11 cellular contexts compared by ENCODE assay signal in the genomic region with DNA sequence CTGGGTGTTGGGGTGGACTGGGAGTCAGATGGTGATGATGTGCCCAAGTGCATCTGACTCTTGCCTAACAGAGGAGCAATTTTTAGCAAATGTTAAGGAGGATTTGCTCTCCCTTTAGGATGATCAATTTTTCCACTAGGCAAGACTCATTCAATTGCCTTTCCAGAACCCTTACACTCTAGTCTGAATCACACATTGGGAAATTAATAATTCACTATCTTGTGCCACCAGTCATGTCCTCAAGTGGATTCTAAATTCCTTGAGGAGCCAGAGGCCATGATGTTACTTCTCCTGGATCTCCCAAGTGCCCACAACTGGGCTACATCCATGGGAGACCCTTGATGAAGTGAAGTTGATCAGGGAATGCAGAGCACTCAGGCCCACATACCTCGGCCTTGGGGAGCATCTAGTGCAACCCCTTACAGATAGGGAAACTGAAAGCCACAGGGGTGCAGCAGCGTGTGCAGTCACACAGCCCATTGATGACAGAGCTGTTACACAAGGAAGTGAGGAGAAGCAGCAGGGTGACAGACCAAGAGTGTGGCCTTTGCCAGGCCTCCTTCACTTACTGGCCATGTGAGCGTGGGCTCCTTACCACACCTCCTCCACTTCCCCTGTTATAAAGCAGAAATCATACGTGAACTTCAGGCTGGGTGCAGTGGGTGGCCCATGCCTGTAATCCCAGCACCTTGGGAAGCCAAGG.
DNase-seq lines count a peak whose midpoint lies in the region; ATAC-seq and TF ChIP-seq lines count a peak whose summit lies in the region.
"Had no signal": no experiment of that assay in that cellular context is flagged by ENCODE, and none has a peak within 500 bp of the region (broad histone marks: within the 10 kb centered on the region; RNA-seq: fewer than 3 reads in every experiment).

No MANE protein-coding gene starts in this region.

- H3K4me1 Mint-ChIP-seq in activated CD4-positive, alpha-beta T cell treated with anti-CD3 and anti-CD28 coated beads, Interleukin-2, amount 10 ng/mL, durations not matched to agents 24 days and 14 days: peaks cover 12% of the 10 kb centered on the region
- H3K4me1 Mint-ChIP-seq in endodermal cell: no peaks in the 10 kb centered on the region

- peak; percentile 70 for DNase-seq in activated CD4-positive, alpha-beta T cell treated with anti-CD3 and anti-CD28 coated beads, Interleukin-2, amount 10 ng/mL, durations not matched to agents 24 days and 14 days
- no peak for DNase-seq in activated CD4-positive, alpha-beta T cell treated with anti-CD3 and anti-CD28 coated beads for 4 hours
- DNase-seq in SIG-M5 treated with dmso at 0.1 percent for 504 hours (lab: John Stamatoyannopoulos, UW; ENCODE audit: unreplicated experiment) (peak; percentile 84), spleen (peak; percentile 87), hippocampal formation (lab: John Stamatoyannopoulos, UW) (no peak), DMS 273 (lab: John Stamatoyannopoulos, UW; ENCODE audit: unreplicated experiment) (no peak), endodermal cell (no peak)
- DNase-seq: NCI-H446 treated with DMSO at 0.1 percent for 48 hours, stomach had no signal

- no peaks in the 10 kb centered on the region for H3K27me3 ChIP-seq in spleen (replicated peaks in 1 of 7)
- no peaks in the 10 kb centered on the region for H3K27me3 ChIP-seq in endodermal cell (ENCODE audit: control insufficient read depth, insufficient read depth, low read length, poor library complexity, severe bottlenecking)
- H3K27me3 ChIP-seq: ascending aorta, stomach had no signal

- no peaks in the 10 kb centered on the region for H3K36me3 Mint-ChIP-seq in activated CD4-positive, alpha-beta T cell treated with anti-CD3 and anti-CD28 coated beads, Interleukin-2, amount 10 ng/mL, durations not matched to agents 24 days and 14 days (ENCODE audit: low read depth)
- H3K36me3 Mint-ChIP-seq in endodermal cell (ENCODE audit: low read depth): no peaks in the 10 kb centered on the region

- TF ChIP-seq CTCF in spleen (IDR thresholded peaks at IDR 0.05 in 8 of 11, conservative IDR thresholded peaks at IDR 0.05 in 3 of 11): peak in 1 of 11 experiments; percentile 5
- no peak for TF ChIP-seq CTCF in endodermal cell (conservative IDR thresholded peaks at IDR 0.05)

- peak overlapping the region; percentile 33 for H3K4me3 Mint-ChIP-seq in activated CD4-positive, alpha-beta T cell treated with anti-CD3 and anti-CD28 coated beads, Interleukin-2, amount 10 ng/mL, durations not matched to agents 24 days and 14 days
- no peak overlapping the region for H3K4me3 Mint-ChIP-seq in endodermal cell

- WGBS in spleen, 5 donors: 15 to 46% (median 33%) methylated on average over 4 of the region's 4 CpGs
- 91 to 95% methylated on average over 2 to 4 of the region's 4 CpGs for WGBS in endodermal cell (ENCODE audit: insufficient coverage in 1 of 2, insufficient read length in 1 of 2), 2 experiments

- H3K27me3 Mint-ChIP-seq in activated CD4-positive, alpha-beta T cell treated with anti-CD3 and anti-CD28 coated beads, Interleukin-2, amount 10 ng/mL, durations not matched to agents 24 days and 14 days: no peaks in the 10 kb centered on the region
- no peaks in the 10 kb centered on the region for H3K27me3 Mint-ChIP-seq in endodermal cell (ENCODE audit: insufficient read depth)

- H3K9me3 ChIP-seq in spleen (no peaks in the 10 kb centered on the region), endodermal cell (ENCODE audit: control insufficient read depth, low read length) (no peaks in the 10 kb centered on the region)
- H3K9me3 ChIP-seq: ascending aorta, stomach had no signal

- H3K9ac ChIP-seq in endodermal cell (ENCODE audit: extremely low read depth, low read length, poor library complexity, severe bottlenecking): no peak overlapping the region

- H3K36me3 ChIP-seq in spleen (no peaks in the 10 kb centered on the region), endodermal cell (ENCODE audit: control insufficient read depth, insufficient read depth, low read length) (no peaks in the 10 kb centered on the region)
- H3K36me3 ChIP-seq: ascending aorta, stomach had no signal

- H3K4me1 ChIP-seq in spleen (peaks cover 9 to 52% (median 21%) of the 10 kb centered on the region in 6 donors), endodermal cell (ENCODE audit: control insufficient read depth, insufficient read depth, low read length) (no peaks in the 10 kb centered on the region)
- H3K4me1 ChIP-seq: ascending aorta, stomach had no signal

- H3K27ac ChIP-seq in spleen (peak overlapping the region; percentile 44 to 89 (median 78)), endodermal cell (ENCODE audit: low read depth, low read length) (no peak overlapping the region)
- H3K27ac ChIP-seq: ascending aorta had no signal

- peak; percentile 100 for ATAC-seq in HG02870 (IDR thresholded peaks at IDR 0.05; ENCODE audit: unreplicated experiment)

- intact Hi-C loops in activated CD4-positive, alpha-beta T cell treated with anti-CD3 and anti-CD28 coated beads, Interleukin-2, amount 10 ng/mL, durations not matched to agents 24 days and 14 days (cut with micrococcal nuclease): no loop called here
- intact Hi-C loops in spleen (cut with DNase I; ENCODE audit: low total_unique reads): no loop called here

- peak overlapping the region in 1 of 8 donors; percentile 31 for H3K4me3 ChIP-seq in spleen
- H3K4me3 ChIP-seq in endodermal cell (ENCODE audit: low read length): no peak overlapping the region
- H3K4me3 ChIP-seq: ascending aorta, stomach had no signal

- no peaks in the 10 kb centered on the region for H3K9me3 Mint-ChIP-seq in activated CD4-positive, alpha-beta T cell treated with anti-CD3 and anti-CD28 coated beads, Interleukin-2, amount 10 ng/mL, durations not matched to agents 24 days and 14 days
- no peaks in the 10 kb centered on the region for H3K9me3 Mint-ChIP-seq in endodermal cell

- TF ChIP-seq POLR2A in spleen (IDR thresholded peaks at IDR 0.05): no peak

- no peak overlapping the region for H3K27ac Mint-ChIP-seq in activated CD4-positive, alpha-beta T cell treated with anti-CD3 and anti-CD28 coated beads, Interleukin-2, amount 10 ng/mL, durations not matched to agents 24 days and 14 days
- no peak overlapping the region for H3K27ac Mint-ChIP-seq in endodermal cell

Comparison
In these comparisons a context has a peak if more than half of its experiments do, and no peak if none do; other contexts are left out.
1. DNase-seq: peak in activated CD4-positive, alpha-beta T cell treated with anti-CD3 and anti-CD28 coated beads, Interleukin-2, amount 10 ng/mL, durations not matched to agents 24 days and 14 days (single experiment), SIG-M5 treated with dmso at 0.1 percent for 504 hours (single experiment) and spleen (single experiment); none in activated CD4-positive, alpha-beta T cell treated with anti-CD3 and anti-CD28 coated beads for 4 hours (0 of 2), hippocampal formation (0 of 2), DMS 273 (single experiment) and endodermal cell (single experiment).